Comparison of ENCODE assay signal across 8 cellular contexts in the genomic region with DNA sequence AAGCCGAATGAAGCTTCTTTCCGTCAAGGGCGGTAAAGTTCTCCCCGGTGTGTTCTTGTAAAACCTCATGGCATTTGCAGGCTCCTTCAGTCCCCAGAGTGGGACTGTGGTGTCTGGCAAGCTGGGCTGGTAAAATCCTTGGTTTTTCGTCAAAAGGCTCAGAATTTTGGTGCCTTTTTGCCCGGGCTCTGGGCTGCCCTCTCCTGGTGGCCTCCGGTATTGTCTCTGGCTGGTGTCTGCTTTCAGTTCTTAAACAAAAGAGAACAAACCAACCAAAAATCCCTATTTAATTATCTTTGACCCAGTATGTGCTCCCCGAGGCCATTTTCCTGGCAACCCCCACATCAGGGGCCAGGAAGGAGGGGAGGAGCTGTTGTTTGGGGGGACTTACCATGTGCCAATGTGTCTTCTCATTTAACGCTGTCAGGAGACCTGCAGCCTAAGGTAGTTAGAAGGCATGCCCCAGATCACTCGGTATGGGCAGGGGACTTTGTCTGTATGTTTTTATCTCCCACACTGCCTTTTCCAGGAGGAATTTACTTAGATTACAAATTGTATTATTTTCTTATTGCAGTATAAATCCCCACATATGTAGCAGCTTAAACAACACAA. TPM values are rescaled to one million over a fixed set of nuclear protein-coding genes. Genes with fewer than 3 reads are reported as not detected.
DNase-seq lines count a peak whose midpoint lies in the region; ATAC-seq and TF ChIP-seq lines count a peak whose summit lies in the region.

No MANE protein-coding gene starts in this region.

- no peaks in the 10 kb centered on the region for H3K9me3 Mint-ChIP-seq in natural killer cell
- no peaks in the 10 kb centered on the region for H3K9me3 Mint-ChIP-seq in natural killer cell treated with Interleukin-12 subunit alpha and Interleukin-12 subunit beta and Interleukin-15 and Interleukin-18, amount 100 ng/mL, for 72 hours
- H3K9me3 Mint-ChIP-seq in activated CD4-positive, alpha-beta memory T cell treated with anti-CD3 and anti-CD28 coated beads for 36 hours, result peaks cover 1% of the 10 kb centered on the region

- POLR2A ChIA-PET in activated CD4-positive, alpha-beta memory T cell treated with anti-CD3 and anti-CD28 coated beads for 36 hours (lab: Charles Lee), result interaction anchor here (0.6 kb wide), 1 partner anchor 27 kb away, joined by 3 read pairs; no protein-coding TSS in a partner anchor

- peak in 1 of 3 donors; percentile 45 for ATAC-seq in natural killer cell
- no peak for ATAC-seq in natural killer cell treated with Interleukin-12 subunit alpha and Interleukin-12 subunit beta and Interleukin-15 and Interleukin-18, amount 100 ng/mL, for 72 hours
- ATAC-seq in activated CD4-positive, CD25-positive, alpha-beta regulatory T cell treated with anti-CD3 and anti-CD28 coated beads, Interleukin-2, amount 50 U/mL, for 24 hours, result no peak
- no peak for ATAC-seq in HG02610 (IDR thresholded peaks at IDR 0.05; ENCODE audit: unreplicated experiment)

- no peak overlapping the region for H3K4me3 Mint-ChIP-seq in natural killer cell
- no peak overlapping the region for H3K4me3 Mint-ChIP-seq in natural killer cell treated with Interleukin-12 subunit alpha and Interleukin-12 subunit beta and Interleukin-15 and Interleukin-18, amount 100 ng/mL, for 72 hours
- no peak overlapping the region for H3K4me3 Mint-ChIP-seq in activated CD4-positive, alpha-beta memory T cell treated with anti-CD3 and anti-CD28 coated beads for 36 hours

- CTCF ChIA-PET in activated CD4-positive, alpha-beta memory T cell treated with anti-CD3 and anti-CD28 coated beads for 36 hours (lab: Charles Lee), result interaction anchor here (0.7 to 1.4 kb wide), 5 partner anchors 9 to 1316 kb away, joined by 3 to 6 read pairs (median 4); no protein-coding TSS in a partner anchor

- DNase-seq in natural killer cell (peak; percentile 28), head of caudate nucleus (peak in 32 of 42 donors; percentile 30 to 82 (median 59)), SKM-1 (lab: John Stamatoyannopoulos, UW; ENCODE audit: unreplicated experiment) (no peak)
- DNase-seq in natural killer cell treated with Interleukin-12 subunit alpha and Interleukin-12 subunit beta and Interleukin-15 and Interleukin-18, amount 100 ng/mL, for 72 hours (ENCODE audit: low spot score), result no peak
- DNase-seq in activated CD4-positive, alpha-beta memory T cell treated with anti-CD3 and anti-CD28 coated beads for 36 hours, result peak; percentile 50
- peak; percentile 2 to 6 for DNase-seq in stimulated activated CD8-positive, alpha-beta memory T cell treated with anti-CD3 and anti-CD28 coated beads, Interleukin-2, amount 100 ng/mL, for 1 hour (ENCODE audit: low read depth in 2 of 2)

- H3K27ac Mint-ChIP-seq in natural killer cell, result no peak overlapping the region
- no peak overlapping the region for H3K27ac Mint-ChIP-seq in natural killer cell treated with Interleukin-12 subunit alpha and Interleukin-12 subunit beta and Interleukin-15 and Interleukin-18, amount 100 ng/mL, for 72 hours
- H3K27ac Mint-ChIP-seq in activated CD4-positive, alpha-beta memory T cell treated with anti-CD3 and anti-CD28 coated beads for 36 hours, result no peak overlapping the region

- no peaks in the 10 kb centered on the region for H3K4me1 Mint-ChIP-seq in natural killer cell
- H3K4me1 Mint-ChIP-seq in natural killer cell treated with Interleukin-12 subunit alpha and Interleukin-12 subunit beta and Interleukin-15 and Interleukin-18, amount 100 ng/mL, for 72 hours (ENCODE audit: low read depth in 2 of 2), result no peaks in the 10 kb centered on the region
- H3K4me1 Mint-ChIP-seq in activated CD4-positive, alpha-beta memory T cell treated with anti-CD3 and anti-CD28 coated beads for 36 hours (ENCODE audit: low read depth), result no peaks in the 10 kb centered on the region

- no peaks in the 10 kb centered on the region for H3K36me3 Mint-ChIP-seq in natural killer cell
- H3K36me3 Mint-ChIP-seq in natural killer cell treated with Interleukin-12 subunit alpha and Interleukin-12 subunit beta and Interleukin-15 and Interleukin-18, amount 100 ng/mL, for 72 hours, result no peaks in the 10 kb centered on the region
- no peaks in the 10 kb centered on the region for H3K36me3 Mint-ChIP-seq in activated CD4-positive, alpha-beta memory T cell treated with anti-CD3 and anti-CD28 coated beads for 36 hours

- intact Hi-C loops in natural killer cell (cut with micrococcal nuclease), result loop anchor here (5.0 kb wide), 1 partner anchor 1206 kb away; no protein-coding TSS in a partner anchor
- intact Hi-C loops in activated CD4-positive, alpha-beta memory T cell treated with anti-CD3 and anti-CD28 coated beads for 36 hours (cut with micrococcal nuclease), result no loop called here
- intact Hi-C loops in head of caudate nucleus (cut with DNase I), result no loop called here

- TF ChIP-seq CTCF in natural killer cell (IDR thresholded peaks at IDR 0.05), result peak; percentile 75

- H3K27me3 Mint-ChIP-seq in natural killer cell (ENCODE audit: low read depth in 2 of 2), result peaks cover 7 to 15% of the 10 kb centered on the region in 2 donors
- H3K27me3 Mint-ChIP-seq in natural killer cell treated with Interleukin-12 subunit alpha and Interleukin-12 subunit beta and Interleukin-15 and Interleukin-18, amount 100 ng/mL, for 72 hours, result peaks cover 4 to 25% of the 10 kb centered on the region in 2 donors
- H3K27me3 Mint-ChIP-seq in activated CD4-positive, alpha-beta memory T cell treated with anti-CD3 and anti-CD28 coated beads for 36 hours, result peaks cover 10% of the 10 kb centered on the region

RNA-seq across cellular contexts. Expression of a gene that starts 11.1 kb away (rescaled TPM):
- total RNA-seq in natural killer cell, result under 1 TPM in 1 of 3 donors, not detected in 2; 0.18 TPM
- total RNA-seq in natural killer cell treated with Interleukin-12 subunit alpha and Interleukin-12 subunit beta and Interleukin-15 and Interleukin-18, amount 100 ng/mL, for 72 hours, result not detected
- total RNA-seq in activated CD4-positive, alpha-beta memory T cell treated with anti-CD3 and anti-CD28 coated beads for 36 hours, result under 1 TPM; 0.10 to 0.21 TPM

Comparison
In these comparisons a context has a peak if more than half of its experiments do, and no peak if none do; other contexts are left out.
1. DNase-seq: peak in natural killer cell (single experiment), activated CD4-positive, alpha-beta memory T cell treated with anti-CD3 and anti-CD28 coated beads for 36 hours (single experiment), head of caudate nucleus (32 of 42) and stimulated activated CD8-positive, alpha-beta memory T cell treated with anti-CD3 and anti-CD28 coated beads, Interleukin-2, amount 100 ng/mL, for 1 hour (2 of 2); none in natural killer cell treated with Interleukin-12 subunit alpha and Interleukin-12 subunit beta and Interleukin-15 and Interleukin-18, amount 100 ng/mL, for 72 hours (single experiment) and SKM-1 (single experiment).